18 cellular contexts compared by ENCODE assay signal in the genomic region with DNA sequence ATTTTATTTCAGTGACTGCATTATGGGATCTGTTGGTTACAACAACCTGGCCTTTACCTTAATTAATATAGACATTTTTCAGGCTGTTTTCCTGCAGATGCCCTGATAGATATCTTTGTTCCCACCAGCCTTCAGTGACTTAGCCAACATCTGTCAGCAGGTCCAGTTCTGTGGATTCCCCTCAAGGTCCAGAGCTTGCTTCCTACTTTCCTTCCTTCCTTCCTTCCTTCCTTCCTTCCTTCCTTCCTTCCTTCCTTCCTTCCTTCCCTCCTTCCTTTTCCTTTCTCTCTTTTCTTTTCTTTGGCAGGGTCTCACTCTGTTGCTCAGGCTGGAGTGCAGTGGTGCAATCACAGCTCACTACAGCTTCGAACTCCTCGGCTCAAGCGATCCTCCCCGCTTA. TPM values are rescaled to one million over a fixed set of nuclear protein-coding genes. Genes with fewer than 3 reads are reported as not detected.
DNase-seq lines count a peak whose midpoint lies in the region; TF ChIP-seq lines count a peak whose summit lies in the region.
"Had no signal": no experiment of that assay in that cellular context is flagged by ENCODE, and none has a peak within 500 bp of the region (broad histone marks: within the 10 kb centered on the region; RNA-seq: fewer than 3 reads in every experiment).

No MANE protein-coding gene starts in this region.

- no peaks in the 10 kb centered on the region for H3K79me2 ChIP-seq in OCI-LY7 (ENCODE audit: insufficient read depth, low read depth, low read length)

- H3K4me1 ChIP-seq in A673 (ENCODE audit: insufficient read depth, low read length, poor library complexity, severe bottlenecking), result no peaks in the 10 kb centered on the region
- H3K4me1 ChIP-seq in HEK293 (ENCODE audit: control insufficient read depth, insufficient read depth, low read length), result no peaks in the 10 kb centered on the region
- H3K4me1 ChIP-seq in OCI-LY7 (ENCODE audit: insufficient read depth, low read length, poor library complexity, severe bottlenecking), result no peaks in the 10 kb centered on the region
- H3K4me1 ChIP-seq: BLaER1, HAP-1 had no signal

- no peak overlapping the region for H3K27ac ChIP-seq in A673 (ENCODE audit: low read depth, low read length, poor library complexity, severe bottlenecking)
- H3K27ac ChIP-seq in HEK293 (ENCODE audit: extremely low read depth, low read depth, low read length), result no peak overlapping the region
- H3K27ac ChIP-seq in SK-N-MC, result peak overlapping the region; percentile 87
- no peak overlapping the region for H3K27ac ChIP-seq in OCI-LY7 (ENCODE audit: low read depth, low read length, poor library complexity, severe bottlenecking)
- H3K27ac ChIP-seq: BLaER1, C4-2B had no signal

- no peak overlapping the region for H3K9ac ChIP-seq in SK-N-MC (ENCODE audit: insufficient read length)
- H3K9ac ChIP-seq: BLaER1 had no signal

- intact Hi-C loops in A673 (cut with micrococcal nuclease; ENCODE audit: unreplicated experiment), result loop anchor here (10.0 kb wide), 1 partner anchor 312 kb away; no protein-coding TSS in a partner anchor
- intact Hi-C loops in OCI-LY7 (cut with micrococcal nuclease; ENCODE audit: unreplicated experiment), result no loop called here

- TF ChIP-seq CTCF in A673 (conservative IDR thresholded peaks at IDR 0.05; ENCODE audit: low read depth, low read length), result no peak
- no peak for TF ChIP-seq CTCF in HEK293 (tag by site-specific recombination; IDR thresholded peaks at IDR 0.05)
- no peak for TF ChIP-seq CTCF in OCI-LY7 (conservative IDR thresholded peaks at IDR 0.05; ENCODE audit: low read length)

- POLR2A ChIA-PET in A673 (lab: Charles Lee; ENCODE audit: low non-redundant PET) (interaction anchor here (0.6 kb wide), 1 partner anchor 22 kb away, joined by 4 read pairs; no protein-coding TSS in a partner anchor), HEK293 (lab: Yijun Ruan, JAX) (interaction anchor here (0.7 kb wide), 1 partner anchor 313 kb away, joined by 3 read pairs; no protein-coding TSS in a partner anchor), OCI-LY7 (lab: Charles Lee) (no interaction called here)

- H4K20me1 ChIP-seq in OCI-LY7 (ENCODE audit: insufficient read depth, low read length), result no peaks in the 10 kb centered on the region
- H4K20me1 ChIP-seq: BLaER1 had no signal

- no peaks in the 10 kb centered on the region for H3K9me2 ChIP-seq in OCI-LY7 (ENCODE audit: insufficient read depth, low read length)

- H3K4me3 ChIP-seq in A673 (ENCODE audit: low read depth, low read length, poor library complexity, severe bottlenecking) (no peak overlapping the region), HEK293 (ENCODE audit: low read depth, low read length) (no peak overlapping the region), SK-N-MC (no peak overlapping the region), OCI-LY7 (ENCODE audit: low read depth, low read length, poor library complexity, severe bottlenecking) (no peak overlapping the region)
- H3K4me3 ChIP-seq: BLaER1, GM12878, GM23338, HAP-1 had no signal

- BruUV-seq in A673 (replicated peaks; lab: Mats Ljungman, UMichigan), result no TSS peak
- no TSS peak for BruUV-seq in OCI-LY7 (replicated peaks; lab: Mats Ljungman, UMichigan)

- H3K9me3 ChIP-seq in A673 (ENCODE audit: low read depth, low read length, poor library complexity, severe bottlenecking) (no peaks in the 10 kb centered on the region), HEK293 (ENCODE audit: control insufficient read depth, insufficient read depth, low read depth, low read length) (no peaks in the 10 kb centered on the region), SK-N-MC (ENCODE audit: low read depth, low read length) (no peaks in the 10 kb centered on the region), OCI-LY7 (ENCODE audit: low read length) (no peaks in the 10 kb centered on the region)
- H3K9me3 ChIP-seq: HAP-1 had no signal

- no peaks in the 10 kb centered on the region for H3K36me3 ChIP-seq in A673 (ENCODE audit: insufficient read depth, low read length, poor library complexity, severe bottlenecking)
- no peaks in the 10 kb centered on the region for H3K36me3 ChIP-seq in HEK293 (ENCODE audit: control insufficient read depth in 2 of 2, insufficient read depth in 1 of 2, low read length in 2 of 2)
- no peaks in the 10 kb centered on the region for H3K36me3 ChIP-seq in SK-N-MC (ENCODE audit: insufficient read depth, low read length)
- H3K36me3 ChIP-seq in OCI-LY7 (ENCODE audit: insufficient read depth, low read length), result no peaks in the 10 kb centered on the region
- H3K36me3 ChIP-seq: BLaER1, HAP-1 had no signal

- CTCF ChIA-PET in A673 (lab: Charles Lee) (no interaction called here), HEK293 (lab: Yijun Ruan, JAX) (interaction anchor here (0.6 to 2.9 kb wide), 9 partner anchors 9 to 173 kb away, joined by 3 to 24 read pairs (median 3); no protein-coding TSS in a partner anchor), OCI-LY7 (lab: Charles Lee; ENCODE audit: unreplicated experiment) (no interaction called here)

- no peaks in the 10 kb centered on the region for H3K27me3 ChIP-seq in A673 (replicated peaks; ENCODE audit: insufficient read depth, low read depth, low read length, poor library complexity)
- H3K27me3 ChIP-seq: BLaER1 had no signal

- H3K4me2 ChIP-seq in OCI-LY7 (ENCODE audit: low read length), result no peak overlapping the region
- H3K4me2 ChIP-seq: BLaER1, GM23338 had no signal

- peak; percentile 16 for DNase-seq in A673 (ENCODE audit: low spot score)
- peak; percentile 72 for DNase-seq in SK-N-MC (ENCODE audit: low read depth, low spot score)
- no peak for DNase-seq in OCI-LY7 (ENCODE audit: low spot score)
- DNase-seq in NCI-H1417 (lab: John Stamatoyannopoulos, UW), result no peak
- DNase-seq in NCI-H2196 (lab: John Stamatoyannopoulos, UW; ENCODE audit: unreplicated experiment), result no peak
- DNase-seq: Caco-2; CD8-positive, alpha-beta T cell; DMS153; DND-41 had no signal

- no peak overlapping the region for H2AFZ ChIP-seq in OCI-LY7 (ENCODE audit: low read length)
- H2AFZ ChIP-seq: GM23338 had no signal

TF ChIP-seq in HEK293, 187 proteins besides CTCF, POLR2A, EP300 and RAD21:
- no peak for TF ChIP-seq OSR2 (tag by site-specific recombination; IDR thresholded peaks at IDR 0.05)
- TF ChIP-seq YY2 (tag by site-specific recombination; IDR thresholded peaks at IDR 0.05), result no peak
- no peak for TF ChIP-seq ZNF433 (tag by site-specific recombination; IDR thresholded peaks at IDR 0.05; ENCODE audit: low read depth)
- TF ChIP-seq ZNF366 (tag by site-specific recombination; conservative IDR thresholded peaks at IDR 0.05), result peak; percentile 94
- TF ChIP-seq ZFP69B (tag by site-specific recombination; IDR thresholded peaks at IDR 0.05), result no peak
- TF ChIP-seq ZNF558 (tag by site-specific recombination; IDR thresholded peaks at IDR 0.05), result no peak
- TF ChIP-seq, protein P1, sequence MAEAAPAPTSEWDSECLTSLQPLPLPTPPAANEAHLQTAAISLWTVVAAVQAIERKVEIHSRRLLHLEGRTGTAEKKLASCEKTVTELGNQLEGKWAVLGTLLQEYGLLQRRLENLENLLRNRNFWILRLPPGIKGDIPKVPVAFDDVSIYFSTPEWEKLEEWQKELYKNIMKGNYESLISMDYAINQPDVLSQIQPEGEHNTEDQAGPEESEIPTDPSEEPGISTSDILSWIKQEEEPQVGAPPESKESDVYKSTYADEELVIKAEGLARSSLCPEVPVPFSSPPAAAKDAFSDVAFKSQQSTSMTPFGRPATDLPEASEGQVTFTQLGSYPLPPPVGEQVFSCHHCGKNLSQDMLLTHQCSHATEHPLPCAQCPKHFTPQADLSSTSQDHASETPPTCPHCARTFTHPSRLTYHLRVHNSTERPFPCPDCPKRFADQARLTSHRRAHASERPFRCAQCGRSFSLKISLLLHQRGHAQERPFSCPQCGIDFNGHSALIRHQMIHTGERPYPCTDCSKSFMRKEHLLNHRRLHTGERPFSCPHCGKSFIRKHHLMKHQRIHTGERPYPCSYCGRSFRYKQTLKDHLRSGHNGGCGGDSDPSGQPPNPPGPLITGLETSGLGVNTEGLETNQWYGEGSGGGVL (tag by site-specific recombination; IDR thresholded peaks at IDR 0.05), result peak; percentile 16; the same call in 1 of the 2 replicates
- TF ChIP-seq, protein P2, sequence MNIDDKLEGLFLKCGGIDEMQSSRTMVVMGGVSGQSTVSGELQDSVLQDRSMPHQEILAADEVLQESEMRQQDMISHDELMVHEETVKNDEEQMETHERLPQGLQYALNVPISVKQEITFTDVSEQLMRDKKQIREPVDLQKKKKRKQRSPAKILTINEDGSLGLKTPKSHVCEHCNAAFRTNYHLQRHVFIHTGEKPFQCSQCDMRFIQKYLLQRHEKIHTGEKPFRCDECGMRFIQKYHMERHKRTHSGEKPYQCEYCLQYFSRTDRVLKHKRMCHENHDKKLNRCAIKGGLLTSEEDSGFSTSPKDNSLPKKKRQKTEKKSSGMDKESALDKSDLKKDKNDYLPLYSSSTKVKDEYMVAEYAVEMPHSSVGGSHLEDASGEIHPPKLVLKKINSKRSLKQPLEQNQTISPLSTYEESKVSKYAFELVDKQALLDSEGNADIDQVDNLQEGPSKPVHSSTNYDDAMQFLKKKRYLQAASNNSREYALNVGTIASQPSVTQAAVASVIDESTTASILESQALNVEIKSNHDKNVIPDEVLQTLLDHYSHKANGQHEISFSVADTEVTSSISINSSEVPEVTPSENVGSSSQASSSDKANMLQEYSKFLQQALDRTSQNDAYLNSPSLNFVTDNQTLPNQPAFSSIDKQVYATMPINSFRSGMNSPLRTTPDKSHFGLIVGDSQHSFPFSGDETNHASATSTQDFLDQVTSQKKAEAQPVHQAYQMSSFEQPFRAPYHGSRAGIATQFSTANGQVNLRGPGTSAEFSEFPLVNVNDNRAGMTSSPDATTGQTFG (tag by site-specific recombination; IDR thresholded peaks at IDR 0.05; ENCODE audit: borderline replicate concordance), result peak; percentile 32; the same call in 1 of the 2 replicates
- TF ChIP-seq ZNF248 (tag by site-specific recombination; IDR thresholded peaks at IDR 0.05), result peak; percentile 34; the same call in 1 of the 2 replicates
- TF ChIP-seq, protein P3, sequence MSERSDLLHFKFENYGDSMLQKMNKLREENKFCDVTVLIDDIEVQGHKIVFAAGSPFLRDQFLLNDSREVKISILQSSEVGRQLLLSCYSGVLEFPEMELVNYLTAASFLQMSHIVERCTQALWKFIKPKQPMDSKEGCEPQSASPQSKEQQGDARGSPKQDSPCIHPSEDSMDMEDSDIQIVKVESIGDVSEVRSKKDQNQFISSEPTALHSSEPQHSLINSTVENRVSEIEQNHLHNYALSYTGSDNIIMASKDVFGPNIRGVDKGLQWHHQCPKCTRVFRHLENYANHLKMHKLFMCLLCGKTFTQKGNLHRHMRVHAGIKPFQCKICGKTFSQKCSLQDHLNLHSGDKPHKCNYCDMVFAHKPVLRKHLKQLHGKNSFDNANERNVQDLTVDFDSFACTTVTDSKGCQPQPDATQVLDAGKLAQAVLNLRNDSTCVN (tag by site-specific recombination; optimal IDR thresholded peaks at IDR 0.05), result peak; percentile 11
- TF ChIP-seq ZNF792 (tag by site-specific recombination; IDR thresholded peaks at IDR 0.05), result no peak

RNA-seq across cellular contexts. Expression of a gene that starts 14.4 kb away (rescaled TPM):
- total RNA-seq in A673 (2021) (not detected in 2 replicates), OCI-LY7 (2022) (not detected in 2 replicates)
- not detected in 2 replicates for total RNA-seq in OCI-LY7 (2014; rRNA removed; shearing (Covaris generic))
- total RNA-seq: A172; B cell; CD4-positive, CD25-positive, alpha-beta regulatory T cell; CD8-positive, alpha-beta T cell had no signal

Comparison
In these comparisons a context has a peak if more than half of its experiments do, and no peak if none do; other contexts are left out.
1. DNase-seq: peak in A673 (single experiment) and SK-N-MC (single experiment); none in OCI-LY7 (single experiment), NCI-H1417 (0 of 3) and NCI-H2196 (single experiment).